Comparison of ENCODE assay signal across 15 cellular contexts in the genomic region with DNA sequence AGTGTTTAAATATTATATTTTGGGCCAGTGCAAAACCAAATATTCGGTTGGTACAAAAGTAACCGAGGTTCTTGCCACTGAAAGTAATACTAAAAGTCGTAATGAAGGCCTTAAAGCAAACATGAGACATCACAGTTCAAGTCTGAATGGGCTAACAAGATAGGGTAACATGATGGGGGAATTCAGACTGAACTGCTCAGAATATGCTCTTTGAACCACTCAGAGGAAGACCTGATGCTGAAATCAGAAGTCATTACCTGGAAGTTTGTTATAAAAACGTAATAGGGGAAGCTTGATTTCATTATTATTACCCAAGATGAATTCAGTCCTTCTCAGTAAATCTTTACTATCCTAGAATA. TPM values are rescaled to one million over a fixed set of nuclear protein-coding genes. Genes with fewer than 3 reads are reported as not detected.
DNase-seq lines count a peak whose midpoint lies in the region; ATAC-seq and TF ChIP-seq lines count a peak whose summit lies in the region.
"Had no signal": no experiment of that assay in that cellular context is flagged by ENCODE, and none has a peak within 500 bp of the region (broad histone marks: within the 10 kb centered on the region; RNA-seq: fewer than 3 reads in every experiment).

No MANE protein-coding gene starts in this region.

- DNase-seq in activated CD4-positive, CD25-positive, alpha-beta regulatory T cell treated with anti-CD3 and anti-CD28 coated beads, Interleukin-2, amount 50 U/mL, for 72 hours = no peak
- no peak for DNase-seq in T-cell
- no peak for DNase-seq in mucosa of descending colon
- no peak for DNase-seq in kidney tubule cell (ENCODE audit: low spot score)
- DNase-seq in left ventricle myocardium superior = no peak
- DNase-seq in stimulated activated CD4-positive, alpha-beta T cell treated with anti-CD3 and anti-CD28 coated beads, Interleukin-2, amount 100 ng/mL, for 48 hours = no peak
- DNase-seq: hippocampal formation, NCI-H1048, NCI-H69 had no signal

- H3K9me3 Mint-ChIP-seq in T-cell = no peaks in the 10 kb centered on the region
- H3K9me3 Mint-ChIP-seq: IgD-negative memory B cell had no signal

- peak overlapping the region; percentile 2 to 52 (median 7) for H3K4me3 Mint-ChIP-seq in T-cell
- H3K4me3 Mint-ChIP-seq: IgD-negative memory B cell had no signal

- H3K4me1 ChIP-seq in mucosa of descending colon (ENCODE audit: low read depth) = no peaks in the 10 kb centered on the region

- no peak for TF ChIP-seq CTCF in mucosa of descending colon (IDR thresholded peaks at IDR 0.05)

- peaks cover 35 to 65% (median 52%) of the 10 kb centered on the region in 3 donors for H3K4me1 Mint-ChIP-seq in T-cell

- H3K4me3 ChIP-seq in mucosa of descending colon = no peak overlapping the region
- H3K4me3 ChIP-seq: thoracic aorta had no signal

- peak overlapping the region; percentile 74 to 94 for H3K27ac Mint-ChIP-seq in T-cell

- intact Hi-C loops in mucosa of descending colon (cut with DNase I, micrococcal nuclease) = no loop called here
- intact Hi-C loops in left ventricle myocardium superior (cut with micrococcal nuclease) = no loop called here

- H3K36me3 Mint-ChIP-seq in T-cell = no peaks in the 10 kb centered on the region
- H3K36me3 Mint-ChIP-seq: IgD-negative memory B cell had no signal

- POLR2A ChIA-PET in T-cell (lab: Charles Lee) = interaction anchor here in 1 of 2 donors (0.6 kb wide), 3 partner anchors 43 to 466 kb away, joined by 3 to 4 read pairs (median 3); no protein-coding TSS in a partner anchor

- H3K9me3 ChIP-seq in mucosa of descending colon = no peaks in the 10 kb centered on the region
- H3K9me3 ChIP-seq: thoracic aorta had no signal

- H3K36me3 ChIP-seq in mucosa of descending colon (ENCODE audit: low read depth) = no peaks in the 10 kb centered on the region
- H3K36me3 ChIP-seq: thoracic aorta had no signal

- no peaks in the 10 kb centered on the region for H3K27me3 Mint-ChIP-seq in T-cell
- H3K27me3 Mint-ChIP-seq: IgD-negative memory B cell had no signal

- CTCF ChIA-PET in T-cell (lab: Charles Lee) = interaction anchor here (0.6 to 1.5 kb wide), 2 partner anchors 11 to 153 kb away, joined by 3 to 4 read pairs; no protein-coding TSS in a partner anchor

- ATAC-seq in activated CD4-positive, CD25-positive, alpha-beta regulatory T cell treated with anti-CD3 and anti-CD28 coated beads, Interleukin-2, amount 50 U/mL, for 24 hours = peak; percentile 91
- peak; percentile 58 for ATAC-seq in GM18498 (IDR thresholded peaks at IDR 0.05; ENCODE audit: unreplicated experiment)
- peak; percentile 63 to 69 (median 66) for ATAC-seq in T-cell (replicated peaks in 1 of 4)
- ATAC-seq in mucosa of descending colon = peak; percentile 24
- no peak for ATAC-seq in left ventricle myocardium superior
- ATAC-seq: left colon had no signal

RNA-seq across cellular contexts. Expression of a gene that starts 26.6 kb away (rescaled TPM):
- total RNA-seq in T-cell = under 1 TPM in 3 of 5 donors, not detected in 2; 0.32 to 0.66 (median 0.39) TPM
- total RNA-seq in mucosa of descending colon = 1 to 10 TPM in 1 of 3 donors, under 1 TPM in 1, not detected in 1; 0.31 to 1.0 TPM
- 0.59 TPM for total RNA-seq in left ventricle myocardium superior
- total RNA-seq: H4 had no signal
